In genomic region chr6:146433881-146434741, GRCh38 we compare ENCODE assay signal across 10 cellular contexts.
A peak's percentile ranks its signal among the peaks of the same experiment; 100 is the strongest.
DNase-seq lines count a peak whose midpoint lies in the region; ATAC-seq and TF ChIP-seq lines count a peak whose summit lies in the region.
"Had no signal": no experiment of that assay in that cellular context is flagged by ENCODE, and none has a peak within 500 bp of the region (broad histone marks: within the 10 kb centered on the region; RNA-seq: fewer than 3 reads in every experiment).

No MANE protein-coding gene starts in this region.

- no peaks in the 10 kb centered on the region for H3K36me3 Mint-ChIP-seq in neural crest cell (ENCODE audit: low read depth)

- intact Hi-C loops in head of caudate nucleus (cut with DNase I): no loop called here

- ATAC-seq in HG02678 (IDR thresholded peaks at IDR 0.05; ENCODE audit: unreplicated experiment): no peak
- no peak for ATAC-seq in GM21717 (IDR thresholded peaks at IDR 0.05; ENCODE audit: unreplicated experiment)

- no peaks in the 10 kb centered on the region for H3K9me3 Mint-ChIP-seq in neural crest cell

- H3K27ac Mint-ChIP-seq in neural crest cell (ENCODE audit: unreplicated experiment): no peak overlapping the region

- DNase-seq in stimulated activated CD4-positive, alpha-beta T cell treated with anti-CD3 and anti-CD28 coated beads, Interleukin-15, amount 100 ng/mL, for 24 hours: peak; percentile 2
- no peak for DNase-seq in stimulated activated CD4-positive, alpha-beta T cell treated with anti-CD3 and anti-CD28 coated beads, Interleukin-4, amount 100 ng/mL, for 1 hour
- DNase-seq in head of caudate nucleus (peak in 39 of 42 donors; percentile 5 to 72 (median 49)), neural crest cell (ENCODE audit: low read depth, low spot score) (no peak), cerebellar nuclear complex (lab: John Stamatoyannopoulos, UW) (no peak)
- no peak for DNase-seq in activated CD4-positive, alpha-beta T cell treated with anti-CD3 and anti-CD28 coated beads, Interleukin-2, amount 50 U/mL, for 1 hour
- DNase-seq: activated gamma-delta T cell, BE2C had no signal

- peak overlapping the region; percentile 79 for H3K4me3 Mint-ChIP-seq in neural crest cell

- no peaks in the 10 kb centered on the region for H3K4me1 Mint-ChIP-seq in neural crest cell

- H3K27me3 Mint-ChIP-seq in neural crest cell (ENCODE audit: low read depth): peaks cover 17% of the 10 kb centered on the region

- TF ChIP-seq CTCF in neural crest cell (conservative IDR thresholded peaks at IDR 0.05): no peak

Comparison
In these comparisons a context has a peak if more than half of its experiments do, and no peak if none do; other contexts are left out.
1. DNase-seq: peak in stimulated activated CD4-positive, alpha-beta T cell treated with anti-CD3 and anti-CD28 coated beads, Interleukin-15, amount 100 ng/mL, for 24 hours (single experiment) and head of caudate nucleus (39 of 42); none in stimulated activated CD4-positive, alpha-beta T cell treated with anti-CD3 and anti-CD28 coated beads, Interleukin-4, amount 100 ng/mL, for 1 hour (single experiment), neural crest cell (single experiment), cerebellar nuclear complex (0 of 2) and activated CD4-positive, alpha-beta T cell treated with anti-CD3 and anti-CD28 coated beads, Interleukin-2, amount 50 U/mL, for 1 hour (single experiment).